16 cellular contexts compared by ENCODE assay signal in the genomic region with DNA sequence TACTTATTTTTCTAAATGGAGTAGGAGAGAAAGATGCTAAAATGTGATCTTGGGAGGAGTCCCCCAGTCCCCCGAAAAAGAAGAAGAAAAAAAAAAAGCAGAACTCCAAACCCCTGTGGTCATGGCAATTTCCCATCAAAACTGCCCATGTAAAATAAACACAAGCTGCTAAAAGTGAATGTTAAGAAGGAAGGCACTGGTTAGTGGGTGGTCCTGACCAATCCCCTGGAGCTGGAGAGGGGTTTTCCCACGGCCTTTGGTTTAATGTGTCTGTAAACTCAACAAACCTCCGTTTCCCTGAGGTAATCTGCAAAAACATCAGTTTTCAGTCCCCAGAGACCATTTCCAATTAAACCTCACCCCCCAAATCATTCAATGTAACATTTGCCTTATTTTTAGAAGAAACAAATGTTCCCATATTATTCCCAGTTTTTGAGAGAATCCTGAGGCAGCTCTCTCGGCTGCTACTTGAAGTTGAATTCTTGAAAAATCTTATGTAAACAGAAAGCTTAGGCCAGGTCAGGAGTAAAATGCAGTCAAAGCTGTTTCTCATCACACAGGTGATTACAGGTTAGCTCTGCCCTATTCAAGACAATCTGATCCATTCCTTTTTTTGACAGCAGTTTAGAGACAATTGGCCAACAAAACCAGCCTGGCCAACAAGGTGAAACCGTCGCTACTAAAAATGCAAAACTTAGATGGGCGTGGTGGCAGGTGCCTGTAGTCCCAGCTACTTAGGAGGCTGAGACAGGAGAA. TPM values are rescaled to one million over a fixed set of nuclear protein-coding genes. Genes with fewer than 3 reads are reported as not detected.
DNase-seq lines count a peak whose midpoint lies in the region; ATAC-seq and TF ChIP-seq lines count a peak whose summit lies in the region.
"Had no signal": no experiment of that assay in that cellular context is flagged by ENCODE, and none has a peak within 500 bp of the region (broad histone marks: within the 10 kb centered on the region; RNA-seq: fewer than 3 reads in every experiment).

No MANE protein-coding gene starts in this region.

- no peaks in the 10 kb centered on the region for H3K79me2 ChIP-seq in GM23338 (replicated peaks; ENCODE audit: insufficient read depth)

- no peaks in the 10 kb centered on the region for H3K9me3 ChIP-seq in skeletal muscle tissue (ENCODE audit: control insufficient read depth in 3 of 3, low read length in 3 of 3)

- H3K4me1 Mint-ChIP-seq in GM23338: peaks cover 15% of the 10 kb centered on the region
- peaks cover 81% of the 10 kb centered on the region for H3K4me1 Mint-ChIP-seq in dendritic cell treated with granulocyte-macrophage colony-stimulating factor and Interleukin-4, amounts not matched to agents 40 ng/mL and 50 ng/mL, for 4 days (ENCODE audit: low read depth)

- no peaks in the 10 kb centered on the region; the same call in 2 of the 3 replicates for H3K36me3 Mint-ChIP-seq in GM23338 (ENCODE audit: low read depth)
- H3K36me3 Mint-ChIP-seq in dendritic cell treated with granulocyte-macrophage colony-stimulating factor and Interleukin-4, amounts not matched to agents 40 ng/mL and 50 ng/mL, for 4 days (ENCODE audit: low read depth): peaks cover 18% of the 10 kb centered on the region

- H3K4me1 ChIP-seq in GM23338 (ENCODE audit: insufficient read depth) (no peaks in the 10 kb centered on the region; the same call in 1 of the 2 replicates), skeletal muscle tissue (ENCODE audit: control insufficient read depth in 3 of 3, insufficient read depth in 3 of 3, low read length in 3 of 3) (peaks cover 7 to 12% (median 11%) of the 10 kb centered on the region in 3 donors)

- intact Hi-C loops in dendritic cell treated with granulocyte-macrophage colony-stimulating factor and Interleukin-4, amounts not matched to agents 40 ng/mL and 50 ng/mL, for 4 days (cut with micrococcal nuclease): no loop called here

- H3K4me3 ChIP-seq in GM23338: no peak overlapping the region
- H3K4me3 ChIP-seq in skeletal muscle tissue (ENCODE audit: low read length in 3 of 3): no peak overlapping the region
- H3K4me3 ChIP-seq: lung had no signal

- in situ Hi-C loops in G401 (cut with HindIII; ENCODE audit: low sequenced_read_pairs): no loop called here

- no peaks in the 10 kb centered on the region for H3K9me2 ChIP-seq in GM23338 (ENCODE audit: insufficient read depth)

- no peak for TF ChIP-seq POLR2A in GM18505 (IDR thresholded peaks at IDR 0.05; ENCODE audit: borderline replicate concordance, extremely low read depth, insufficient read depth, insufficient read length)

- H3K27me3 ChIP-seq in GM23338 (ENCODE audit: insufficient read depth) (no peaks in the 10 kb centered on the region), skeletal muscle tissue (ENCODE audit: control insufficient read depth in 3 of 3, insufficient read depth in 3 of 3, low read length in 3 of 3) (peaks cover 0 to 2% (median 0%) of the 10 kb centered on the region in 3 donors)

- no peak for TF ChIP-seq CTCF in GM23338 (conservative IDR thresholded peaks at IDR 0.05; ENCODE audit: low read depth in 2 of 2)

- DNase-seq in GM23338 (ENCODE audit: low spot score) (no peak), NCI-H69 (lab: John Stamatoyannopoulos, UW) (peak; percentile 20), nucleus accumbens (lab: John Stamatoyannopoulos, UW) (no peak), COR-L47 (lab: John Stamatoyannopoulos, UW) (no peak), G401 (ENCODE audit: low spot score) (no peak)
- DNase-seq: activated CD4-positive, alpha-beta T cell treated with anti-CD3 and anti-CD28 coated beads, Interleukin-2, amount 10 ng/mL, durations not matched to agents 7 days and 5 days; dermis blood vessel endothelial cell; DMS153; H7; NCI-H446 treated with DMSO at 0.1 percent for 48 hours; stimulated activated CD4-positive, alpha-beta T cell treated with anti-CD3 and anti-CD28 coated beads, Interleukin-4, amount 100 ng/mL, for 1 hour had no signal

- ATAC-seq in GM23338 (no peak), GM18505 (IDR thresholded peaks at IDR 0.05; ENCODE audit: unreplicated experiment) (no peak)

- H3K27ac ChIP-seq in GM23338 (ENCODE audit: low read depth) (0 out of 2 replicates have a peak overlapping the region, but pooled peaks have one; percentile 27), skeletal muscle tissue (ENCODE audit: low read depth, low read length) (peak overlapping the region; percentile 11)

- H3K27me3 Mint-ChIP-seq in GM23338 (ENCODE audit: insufficient read depth, low read depth, poor library complexity): peaks cover 10% of the 10 kb centered on the region
- H3K27me3 Mint-ChIP-seq in dendritic cell treated with granulocyte-macrophage colony-stimulating factor and Interleukin-4, amounts not matched to agents 40 ng/mL and 50 ng/mL, for 4 days: no peaks in the 10 kb centered on the region

- H4K20me1 ChIP-seq in GM23338 (replicated peaks; ENCODE audit: insufficient read depth): no peaks in the 10 kb centered on the region

- no peaks in the 10 kb centered on the region; the same call in 1 of the 2 replicates for H3F3A ChIP-seq in GM23338 (replicated peaks; ENCODE audit: low read depth)

- H3K27ac Mint-ChIP-seq in GM23338: no peak overlapping the region
- peak overlapping the region; percentile 80 for H3K27ac Mint-ChIP-seq in dendritic cell treated with granulocyte-macrophage colony-stimulating factor and Interleukin-4, amounts not matched to agents 40 ng/mL and 50 ng/mL, for 4 days

- H3K9ac ChIP-seq in skeletal muscle tissue (ENCODE audit: low read depth in 1 of 3, low read length in 3 of 3): peak overlapping the region in 1 of 3 donors; percentile 6

- H3K4me2 ChIP-seq in GM23338: no peak overlapping the region

- no peak overlapping the region for H2AFZ ChIP-seq in GM23338

- no peaks in the 10 kb centered on the region for H3K36me3 ChIP-seq in GM23338 (ENCODE audit: insufficient read depth)
- H3K36me3 ChIP-seq in skeletal muscle tissue (ENCODE audit: control insufficient read depth in 3 of 3, insufficient read depth in 3 of 3, low read length in 3 of 3): peaks cover 6 to 10% (median 9%) of the 10 kb centered on the region in 3 donors

- no peaks in the 10 kb centered on the region for H3K9me3 Mint-ChIP-seq in GM23338
- H3K9me3 Mint-ChIP-seq in dendritic cell treated with granulocyte-macrophage colony-stimulating factor and Interleukin-4, amounts not matched to agents 40 ng/mL and 50 ng/mL, for 4 days: no peaks in the 10 kb centered on the region
- H3K9me3 Mint-ChIP-seq: activated CD4-positive, alpha-beta T cell treated with anti-CD3 and anti-CD28 coated beads, Interleukin-2, amount 10 ng/mL, durations not matched to agents 7 days and 5 days had no signal

- no peak overlapping the region for H3K4me3 Mint-ChIP-seq in GM23338
- peak overlapping the region; percentile 13 for H3K4me3 Mint-ChIP-seq in dendritic cell treated with granulocyte-macrophage colony-stimulating factor and Interleukin-4, amounts not matched to agents 40 ng/mL and 50 ng/mL, for 4 days
- H3K4me3 Mint-ChIP-seq: activated CD4-positive, alpha-beta T cell treated with anti-CD3 and anti-CD28 coated beads, Interleukin-2, amount 10 ng/mL, durations not matched to agents 7 days and 5 days had no signal

TF ChIP-seq in GM23338, 12 proteins besides CTCF, POLR2A, EP300 and RAD21 (continues in another document):
- TF ChIP-seq JUNB (IDR thresholded peaks at IDR 0.05; ENCODE audit: unreplicated experiment): no peak
- TF ChIP-seq, protein P1, sequence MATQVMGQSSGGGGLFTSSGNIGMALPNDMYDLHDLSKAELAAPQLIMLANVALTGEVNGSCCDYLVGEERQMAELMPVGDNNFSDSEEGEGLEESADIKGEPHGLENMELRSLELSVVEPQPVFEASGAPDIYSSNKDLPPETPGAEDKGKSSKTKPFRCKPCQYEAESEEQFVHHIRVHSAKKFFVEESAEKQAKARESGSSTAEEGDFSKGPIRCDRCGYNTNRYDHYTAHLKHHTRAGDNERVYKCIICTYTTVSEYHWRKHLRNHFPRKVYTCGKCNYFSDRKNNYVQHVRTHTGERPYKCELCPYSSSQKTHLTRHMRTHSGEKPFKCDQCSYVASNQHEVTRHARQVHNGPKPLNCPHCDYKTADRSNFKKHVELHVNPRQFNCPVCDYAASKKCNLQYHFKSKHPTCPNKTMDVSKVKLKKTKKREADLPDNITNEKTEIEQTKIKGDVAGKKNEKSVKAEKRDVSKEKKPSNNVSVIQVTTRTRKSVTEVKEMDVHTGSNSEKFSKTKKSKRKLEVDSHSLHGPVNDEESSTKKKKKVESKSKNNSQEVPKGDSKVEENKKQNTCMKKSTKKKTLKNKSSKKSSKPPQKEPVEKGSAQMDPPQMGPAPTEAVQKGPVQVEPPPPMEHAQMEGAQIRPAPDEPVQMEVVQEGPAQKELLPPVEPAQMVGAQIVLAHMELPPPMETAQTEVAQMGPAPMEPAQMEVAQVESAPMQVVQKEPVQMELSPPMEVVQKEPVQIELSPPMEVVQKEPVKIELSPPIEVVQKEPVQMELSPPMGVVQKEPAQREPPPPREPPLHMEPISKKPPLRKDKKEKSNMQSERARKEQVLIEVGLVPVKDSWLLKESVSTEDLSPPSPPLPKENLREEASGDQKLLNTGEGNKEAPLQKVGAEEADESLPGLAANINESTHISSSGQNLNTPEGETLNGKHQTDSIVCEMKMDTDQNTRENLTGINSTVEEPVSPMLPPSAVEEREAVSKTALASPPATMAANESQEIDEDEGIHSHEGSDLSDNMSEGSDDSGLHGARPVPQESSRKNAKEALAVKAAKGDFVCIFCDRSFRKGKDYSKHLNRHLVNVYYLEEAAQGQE (IDR thresholded peaks at IDR 0.05; ENCODE audit: unreplicated experiment): no peak
- TF ChIP-seq CREB1 (CRISPR knock-in tag; IDR thresholded peaks at IDR 0.05; ENCODE audit: low read depth): no peak

RNA-seq across cellular contexts. Expression of a gene that starts 17.0 kb away (rescaled TPM):
- 16.9 and 21.2 TPM in 2 replicates for total RNA-seq in GM23338 (2014; rRNA removed; shearing (Covaris generic))
- polyA plus RNA-seq in GM23338 (2016; fragmentation: Nextera tagmentation; extraction: Ambion mirVana): 3.8 and 5.3 TPM in 2 replicates
- 9.9 TPM for total RNA-seq in skeletal muscle tissue
- 18.2 and 18.3 TPM in 2 replicates for total RNA-seq in G401 (2014; rRNA removed; shearing (Covaris generic))

RNA-seq across cellular contexts. Expression of a gene that starts 23.6 kb away (rescaled TPM):
- 223 and 293 TPM in 2 replicates for total RNA-seq in GM23338 (2014; rRNA removed; shearing (Covaris generic))
- 114 and 123 TPM in 2 replicates for polyA plus RNA-seq in GM23338 (2016; fragmentation: Nextera tagmentation; extraction: Ambion mirVana)
- 52.7 TPM for total RNA-seq in skeletal muscle tissue
- 363 and 408 TPM in 2 replicates for total RNA-seq in G401 (2014; rRNA removed; shearing (Covaris generic))

RNA-seq across cellular contexts. Expression of a gene that starts 23.9 kb away (rescaled TPM):
- total RNA-seq in GM23338 (2014; rRNA removed; shearing (Covaris generic)): 3.4 and 3.5 TPM in 2 replicates
- polyA plus RNA-seq in GM23338 (2016; fragmentation: Nextera tagmentation; extraction: Ambion mirVana): 5.1 and 6.2 TPM in 2 replicates
- total RNA-seq in skeletal muscle tissue: 7.8 TPM
- total RNA-seq in G401 (2014; rRNA removed; shearing (Covaris generic)): 2.6 TPM in 2 replicates

RNA-seq across cellular contexts. Expression of a gene that starts 26.5 kb away (rescaled TPM):
- not detected in 2 replicates for total RNA-seq in GM23338 (2014; rRNA removed; shearing (Covaris generic))
- not detected in 2 replicates for polyA plus RNA-seq in GM23338 (2016; fragmentation: Nextera tagmentation; extraction: Ambion mirVana)
- not detected for total RNA-seq in skeletal muscle tissue
- total RNA-seq in G401 (2014; rRNA removed; shearing (Covaris generic)): not detected in 2 replicates
- total RNA-seq: activated CD4-positive, alpha-beta T cell treated with anti-CD3 and anti-CD28 coated beads, Interleukin-2, amount 10 ng/mL, durations not matched to agents 7 days and 5 days; dermis blood vessel endothelial cell; glomerular endothelial cell; H7; lung had no signal
- polyA plus RNA-seq: lung had no signal

RNA-seq across cellular contexts. Expression of a gene that starts 32.8 kb away (rescaled TPM):
- total RNA-seq in GM23338 (2014; rRNA removed; shearing (Covaris generic)): 5.7 and 12.0 TPM in 2 replicates
- polyA plus RNA-seq in GM23338 (2016; fragmentation: Nextera tagmentation; extraction: Ambion mirVana): 5.0 and 9.0 TPM in 2 replicates
- 4.7 TPM for total RNA-seq in skeletal muscle tissue
- 8.1 and 11.5 TPM in 2 replicates for total RNA-seq in G401 (2014; rRNA removed; shearing (Covaris generic))
